ENCODE assay signal across 11 cellular contexts in the genomic region with DNA sequence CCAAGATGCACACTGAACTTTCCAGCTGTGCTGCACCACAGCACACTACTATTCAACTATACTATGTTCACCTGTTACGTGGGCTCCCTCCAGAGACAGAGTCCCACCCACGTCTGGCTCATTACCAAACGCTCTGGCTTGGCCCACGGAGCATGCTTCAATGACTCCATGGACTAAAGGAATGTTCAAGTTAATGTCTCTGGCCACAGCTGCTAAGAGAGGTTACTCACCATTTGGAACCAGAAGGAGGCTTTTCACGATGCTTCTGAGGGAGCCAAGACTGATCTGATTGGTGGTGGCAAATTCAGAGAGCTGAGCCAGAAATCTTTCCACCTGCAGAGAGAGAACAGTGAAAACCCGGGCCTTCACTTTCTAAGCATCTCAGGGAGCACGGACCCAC. TPM values are rescaled to one million over a fixed set of nuclear protein-coding genes. Genes with fewer than 3 reads are reported as not detected.
DNase-seq lines count a peak whose midpoint lies in the region; ATAC-seq and TF ChIP-seq lines count a peak whose summit lies in the region.
"Had no signal": no experiment of that assay in that cellular context is flagged by ENCODE, and none has a peak within 500 bp of the region (broad histone marks: within the 10 kb centered on the region; RNA-seq: fewer than 3 reads in every experiment).

No MANE protein-coding gene starts in this region.

- peaks cover 14 to 23% of the 10 kb centered on the region in 2 donors for H3K4me1 Mint-ChIP-seq in natural killer cell

- no peak overlapping the region for H3K27ac ChIP-seq in SJCRH30

- H3K9me3 Mint-ChIP-seq in natural killer cell: no peaks in the 10 kb centered on the region
- H3K9me3 Mint-ChIP-seq: T-helper 1 cell treated with Interleukin-12 subunit alpha and Interleukin-12 subunit beta and Interleukin-4 antibody, amounts not matched to agents 30 μg/mL and 1 μg/mL, for 36 hours had no signal

- DNase-seq in ELR (ENCODE audit: low read depth): peak; percentile 86
- peak; percentile 66 to 75 for DNase-seq in SJCRH30
- DNase-seq in fibroblast of the aortic adventitia (ENCODE audit: low read depth): peak; percentile 91
- peak; percentile 73 for DNase-seq in skeletal muscle cell (ENCODE audit: low read depth)
- no peak for DNase-seq in activated T-cell treated with anti-CD3 and anti-CD28 coated beads for 4 hours
- no peak for DNase-seq in T1000 (lab: John Stamatoyannopoulos, UW)
- DNase-seq in natural killer cell: no peak
- DNase-seq: NCI-H69 had no signal

- no peaks in the 10 kb centered on the region for H3K27me3 Mint-ChIP-seq in natural killer cell (ENCODE audit: low read depth in 2 of 2)
- H3K27me3 Mint-ChIP-seq: progenitor cell of endocrine pancreas had no signal

- H3K9me3 ChIP-seq in SJCRH30 (replicated peaks): no peaks in the 10 kb centered on the region

- H3K36me3 ChIP-seq in SJCRH30: no peaks in the 10 kb centered on the region

- H3K4me3 ChIP-seq in SJCRH30 (no peak overlapping the region), fibroblast of the aortic adventitia (ENCODE audit: low read depth, low read length) (no peak overlapping the region), skeletal muscle cell (ENCODE audit: low read depth, low read length) (no peak overlapping the region)

- TF ChIP-seq CTCF in fibroblast of the aortic adventitia (IDR thresholded peaks at IDR 0.05; ENCODE audit: insufficient read depth, low read length) (no peak), natural killer cell (IDR thresholded peaks at IDR 0.05) (no peak)

- no peak for ATAC-seq in natural killer cell

- no peaks in the 10 kb centered on the region for H3K36me3 Mint-ChIP-seq in natural killer cell

- intact Hi-C loops in natural killer cell (cut with micrococcal nuclease): no loop called here

- H3K4me3 Mint-ChIP-seq in natural killer cell: no peak overlapping the region
- H3K4me3 Mint-ChIP-seq: T-helper 1 cell treated with Interleukin-12 subunit alpha and Interleukin-12 subunit beta and Interleukin-4 antibody, amounts not matched to agents 30 μg/mL and 1 μg/mL, for 36 hours had no signal

- no peaks in the 10 kb centered on the region for H3K27me3 ChIP-seq in SJCRH30

- peak overlapping the region in 1 of 2 donors; percentile 81 for H3K27ac Mint-ChIP-seq in natural killer cell
- H3K27ac Mint-ChIP-seq: progenitor cell of endocrine pancreas; T-helper 1 cell treated with Interleukin-12 subunit alpha and Interleukin-12 subunit beta and Interleukin-4 antibody, amounts not matched to agents 30 μg/mL and 1 μg/mL, for 36 hours had no signal

- H3K4me1 ChIP-seq in SJCRH30: peaks cover 3% of the 10 kb centered on the region; the same call in 1 of the 2 replicates

RNA-seq across cellular contexts. Expression of gene COMMD7, which starts 15.6 kb away (rescaled TPM):
- total RNA-seq in SJCRH30 (2014; rRNA removed; shearing (Covaris generic)): 18.8 and 19.8 TPM in 2 replicates
- total RNA-seq in fibroblast of the aortic adventitia (ENCODE audit: low replicate concordance) (31.5 and 49.3 TPM in 2 replicates), natural killer cell (10 to 100 TPM; 56.7 to 72.1 (median 68.1) TPM)

RNA-seq across cellular contexts. Expression of gene DNMT3B, which starts 34.5 kb away (rescaled TPM):
- 15.6 TPM in 2 replicates for total RNA-seq in SJCRH30 (2014; rRNA removed; shearing (Covaris generic))
- total RNA-seq in fibroblast of the aortic adventitia (ENCODE audit: low replicate concordance) (1.1 and 3.3 TPM in 2 replicates), natural killer cell (under 1 TPM; 0.42 to 0.68 (median 0.43) TPM)

RNA-seq across cellular contexts. Expression of gene C20orf203, which starts 53.9 kb away (rescaled TPM):
- total RNA-seq in SJCRH30 (2014; rRNA removed; shearing (Covaris generic)): not detected in 2 replicates
- total RNA-seq in fibroblast of the aortic adventitia (ENCODE audit: low replicate concordance) (under 0.01 TPM in 1 of 2 replicates, not detected in the other), natural killer cell (under 1 TPM; 0.45 to 0.68 (median 0.61) TPM)
- total RNA-seq: dermis microvascular lymphatic vessel endothelial cell had no signal

Comparison
In these comparisons a context has a peak if more than half of its experiments do, and no peak if none do; other contexts are left out.
1. DNase-seq: peak in ELR (single experiment), SJCRH30 (2 of 2), fibroblast of the aortic adventitia (single experiment) and skeletal muscle cell (single experiment); none in activated T-cell treated with anti-CD3 and anti-CD28 coated beads for 4 hours (single experiment), T1000 (single experiment) and natural killer cell (single experiment).